ENCODE assay signal across 7 cellular contexts in genomic region chr10:70053896-70054641, GRCh38. TPM values are rescaled to one million over a fixed set of nuclear protein-coding genes. Genes with fewer than 3 reads are reported as not detected.
A peak's percentile ranks its signal among the peaks of the same experiment; 100 is the strongest.
DNase-seq lines count a peak whose midpoint lies in the region; ATAC-seq and TF ChIP-seq lines count a peak whose summit lies in the region.

No MANE protein-coding gene starts in this region.

- H3K4me1 Mint-ChIP-seq in neural crest cell = peaks cover 43% of the 10 kb centered on the region

- H3K36me3 Mint-ChIP-seq in neural crest cell (ENCODE audit: low read depth) = no peaks in the 10 kb centered on the region

- no peak for ATAC-seq in HG03354 (IDR thresholded peaks at IDR 0.05; ENCODE audit: poor library complexity, severe bottlenecking, unreplicated experiment)

- H3K27ac ChIP-seq in epithelial cell of prostate = peak overlapping the region; percentile 41

- peak overlapping the region; percentile 92 for H3K27ac Mint-ChIP-seq in neural crest cell (ENCODE audit: unreplicated experiment)

- H3K27me3 Mint-ChIP-seq in neural crest cell (ENCODE audit: low read depth) = peaks cover 13% of the 10 kb centered on the region

- DNase-seq in GM13976 (ENCODE audit: low spot score) (peak; percentile 27), SK-N-DZ (ENCODE audit: low spot score) (peak; percentile 63), epithelial cell of prostate (ENCODE audit: low read depth, low spot score) (no peak), neural crest cell (ENCODE audit: low read depth, low spot score) (peak; percentile 37), NOMO-1 treated with DMSO at 0.1 percent for 48 hours (lab: John Stamatoyannopoulos, UW; ENCODE audit: unreplicated experiment) (no peak), epidermal melanocyte (ENCODE audit: insufficient read length, low spot score) (no peak)

- TF ChIP-seq CTCF in GM13976 (IDR thresholded peaks at IDR 0.05; ENCODE audit: borderline replicate concordance, control extremely low read depth, extremely low read depth, insufficient read depth, missing control alignments) = no peak
- TF ChIP-seq CTCF in neural crest cell (conservative IDR thresholded peaks at IDR 0.05) = peak; percentile 67

- peak overlapping the region; percentile 91 for H3K4me3 Mint-ChIP-seq in neural crest cell

- in situ Hi-C loops in GM13976 (cut with MboI; ENCODE audit: low sequenced_read_pairs, unreplicated experiment) = no loop called here

- H3K9me3 Mint-ChIP-seq in neural crest cell = no peaks in the 10 kb centered on the region

RNA-seq across cellular contexts. Expression of gene MACROH2A2, which starts 1.4 kb away (rescaled TPM):
- polyA plus RNA-seq in SK-N-DZ (2014; cell fraction: cytosol; rRNA removed) = 107 and 109 TPM in 2 replicates
- polyA plus RNA-seq in SK-N-DZ (2014; cell fraction: nucleus; rRNA removed) = 53.0 and 56.0 TPM in 2 replicates
- 149 and 155 TPM in 2 replicates for total RNA-seq in neural crest cell

Comparison
In these comparisons a context has a peak if more than half of its experiments do, and no peak if none do; other contexts are left out.
1. DNase-seq: peak in GM13976 (single experiment), SK-N-DZ (single experiment) and neural crest cell (single experiment); none in epithelial cell of prostate (single experiment), NOMO-1 treated with DMSO at 0.1 percent for 48 hours (single experiment) and epidermal melanocyte (single experiment).